ENCODE assay signal across 14 cellular contexts in genomic region chr3:186993940-186994670, GRCh38.
DNase-seq lines count a peak whose midpoint lies in the region; ATAC-seq, FAIRE-seq and TF ChIP-seq lines count a peak whose summit lies in the region.
"Had no signal": no experiment of that assay in that cellular context is flagged by ENCODE, and none has a peak within 500 bp of the region (broad histone marks: within the 10 kb centered on the region; RNA-seq: fewer than 3 reads in every experiment).

No MANE protein-coding gene starts in this region.

- no peaks in the 10 kb centered on the region for H3K27me3 Mint-ChIP-seq in activated CD4-positive, alpha-beta T cell treated with anti-CD3 and anti-CD28 coated beads for 36 hours
- H3K27me3 Mint-ChIP-seq in activated CD4-positive, alpha-beta T cell treated with anti-CD3 and anti-CD28 coated beads, Interleukin-2, amount 10 ng/mL, durations not matched to agents 24 days and 14 days = no peaks in the 10 kb centered on the region
- H3K27me3 Mint-ChIP-seq in stimulated activated memory B cell treated with anti-CD40 and anti-IgM and Interleukin-4, amounts not matched to agents 10 μg/mL and 1 μg/mL and 100 μg/mL, for 72 hours = no peaks in the 10 kb centered on the region

- H4K20me1 ChIP-seq in KMS-11 (ENCODE audit: insufficient read depth) (no peaks in the 10 kb centered on the region), K562 (replicated peaks; ENCODE audit: control insufficient read depth, insufficient read depth, low read length) (no peaks in the 10 kb centered on the region)

- intact Hi-C loops in activated CD4-positive, alpha-beta T cell treated with anti-CD3 and anti-CD28 coated beads for 36 hours (cut with DNase I, micrococcal nuclease) = no loop called here
- intact Hi-C loops in activated CD4-positive, alpha-beta T cell treated with anti-CD3 and anti-CD28 coated beads, Interleukin-2, amount 10 ng/mL, durations not matched to agents 24 days and 14 days (cut with micrococcal nuclease) = no loop called here
- intact Hi-C loops in K562 (cut with micrococcal nuclease) = no loop called here

- CTCF ChIA-PET in activated CD4-positive, alpha-beta T cell treated with anti-CD3 and anti-CD28 coated beads for 36 hours (lab: Charles Lee) = interaction anchor here (0.7 to 0.9 kb wide), 2 partner anchors 120 to 134 kb away, joined by 3 read pairs; no protein-coding TSS in a partner anchor
- CTCF ChIA-PET in K562 (lab: Yijun Ruan, JAX; ENCODE audit: low intra/inter-chr PET ratio) = no interaction called here

- no peaks in the 10 kb centered on the region for H3K9me3 ChIP-seq in K562 (replicated peaks; ENCODE audit: control insufficient read depth, insufficient read depth, low read depth, low read length)
- H3K9me3 ChIP-seq: Peyer's patch had no signal

- no peak for TF ChIP-seq POLR2A in K562 (conservative IDR thresholded peaks at IDR 0.05)

- no TSS peak for BruUV-seq in K562 (replicated peaks; lab: Mats Ljungman, UMichigan)

- no peaks in the 10 kb centered on the region for H3K9me3 Mint-ChIP-seq in activated CD4-positive, alpha-beta T cell treated with anti-CD3 and anti-CD28 coated beads for 36 hours (ENCODE audit: low read depth)
- no peaks in the 10 kb centered on the region for H3K9me3 Mint-ChIP-seq in activated CD4-positive, alpha-beta T cell treated with anti-CD3 and anti-CD28 coated beads, Interleukin-2, amount 10 ng/mL, durations not matched to agents 24 days and 14 days
- no peaks in the 10 kb centered on the region for H3K9me3 Mint-ChIP-seq in stimulated activated memory B cell treated with anti-CD40 and anti-IgM and Interleukin-4, amounts not matched to agents 10 μg/mL and 1 μg/mL and 100 μg/mL, for 72 hours

- peak overlapping the region; percentile 9 for H3K27ac Mint-ChIP-seq in activated CD4-positive, alpha-beta T cell treated with anti-CD3 and anti-CD28 coated beads for 36 hours
- H3K27ac Mint-ChIP-seq in activated CD4-positive, alpha-beta T cell treated with anti-CD3 and anti-CD28 coated beads, Interleukin-2, amount 10 ng/mL, durations not matched to agents 24 days and 14 days = no peak overlapping the region
- H3K27ac Mint-ChIP-seq in stimulated activated memory B cell treated with anti-CD40 and anti-IgM and Interleukin-4, amounts not matched to agents 10 μg/mL and 1 μg/mL and 100 μg/mL, for 72 hours = peak overlapping the region; percentile 90

- H3K27me3 ChIP-seq in KMS-11 (ENCODE audit: insufficient read depth, low read depth) (no peaks in the 10 kb centered on the region), K562 (ENCODE audit: control insufficient read depth in 2 of 2, insufficient read depth in 2 of 2, low read length in 2 of 2) (no peaks in the 10 kb centered on the region)
- H3K27me3 ChIP-seq: Peyer's patch had no signal

- TF ChIP-seq EP300 in K562 (IDR thresholded peaks at IDR 0.05; ENCODE audit: low read length) = no peak

- no peak overlapping the region; the same call in 1 of the 2 replicates for H3K27ac ChIP-seq in KMS-11
- 0 out of 3 replicates have a peak overlapping the region, but pooled peaks have one; percentile 31 for H3K27ac ChIP-seq in K562 (ENCODE audit: extremely low read depth, low read depth, low read length)

- H3K4me2 ChIP-seq in KMS-11 (peak overlapping the region; percentile 31; the same call in 1 of the 2 replicates), K562 (ENCODE audit: insufficient read depth, low read length) (no peak overlapping the region)

- no peak for ATAC-seq in activated CD4-positive, alpha-beta T cell treated with anti-CD3 and anti-CD28 coated beads for 36 hours
- ATAC-seq in K562 = no peak
- ATAC-seq in stimulated activated memory B cell treated with anti-CD40 and anti-IgM and Interleukin-4, amounts not matched to agents 10 μg/mL and 1 μg/mL and 100 μg/mL, for 72 hours = no peak
- ATAC-seq in GM18907 (IDR thresholded peaks at IDR 0.05; ENCODE audit: unreplicated experiment) = no peak

- no peak overlapping the region for H3K4me3 Mint-ChIP-seq in activated CD4-positive, alpha-beta T cell treated with anti-CD3 and anti-CD28 coated beads for 36 hours
- H3K4me3 Mint-ChIP-seq in activated CD4-positive, alpha-beta T cell treated with anti-CD3 and anti-CD28 coated beads, Interleukin-2, amount 10 ng/mL, durations not matched to agents 24 days and 14 days = no peak overlapping the region
- H3K4me3 Mint-ChIP-seq in stimulated activated memory B cell treated with anti-CD40 and anti-IgM and Interleukin-4, amounts not matched to agents 10 μg/mL and 1 μg/mL and 100 μg/mL, for 72 hours = peak overlapping the region; percentile 22

- in situ Hi-C loops in K562 (cut with MboI) = no loop called here

- H3K9ac ChIP-seq in KMS-11 (no peak overlapping the region), K562 (ENCODE audit: insufficient read depth in 1 of 2, low read depth in 2 of 2, low read length in 2 of 2) (no peak overlapping the region)

- no peak for TF ChIP-seq CTCF in KMS-11 (conservative IDR thresholded peaks at IDR 0.05; ENCODE audit: low read depth, low read length)
- TF ChIP-seq CTCF in K562 (IDR thresholded peaks at IDR 0.05 in 2 of 3, conservative IDR thresholded peaks at IDR 0.05 in 1 of 3; ENCODE audit: insufficient read depth in 2 of 3, low read depth in 1 of 3, low read length in 3 of 3) = no peak

- H3K36me3 Mint-ChIP-seq in activated CD4-positive, alpha-beta T cell treated with anti-CD3 and anti-CD28 coated beads for 36 hours (ENCODE audit: low read depth) = peaks cover 26% of the 10 kb centered on the region
- peaks cover 44% of the 10 kb centered on the region for H3K36me3 Mint-ChIP-seq in activated CD4-positive, alpha-beta T cell treated with anti-CD3 and anti-CD28 coated beads, Interleukin-2, amount 10 ng/mL, durations not matched to agents 24 days and 14 days (ENCODE audit: low read depth)
- peaks cover 32% of the 10 kb centered on the region for H3K36me3 Mint-ChIP-seq in stimulated activated memory B cell treated with anti-CD40 and anti-IgM and Interleukin-4, amounts not matched to agents 10 μg/mL and 1 μg/mL and 100 μg/mL, for 72 hours

- H3K79me2 ChIP-seq in KMS-11 (ENCODE audit: insufficient read depth, low read depth) (no peaks in the 10 kb centered on the region), K562 (ENCODE audit: control insufficient read depth, insufficient read depth, low read length) (peaks cover 46% of the 10 kb centered on the region)

- no peak for TF ChIP-seq RAD21 in K562 (CRISPR knock-in tag; conservative IDR thresholded peaks at IDR 0.05 in 1 of 2, IDR thresholded peaks at IDR 0.05 in 1 of 2)

- peaks cover 46% of the 10 kb centered on the region for H3K4me1 Mint-ChIP-seq in activated CD4-positive, alpha-beta T cell treated with anti-CD3 and anti-CD28 coated beads for 36 hours
- H3K4me1 Mint-ChIP-seq in activated CD4-positive, alpha-beta T cell treated with anti-CD3 and anti-CD28 coated beads, Interleukin-2, amount 10 ng/mL, durations not matched to agents 24 days and 14 days = peaks cover 25% of the 10 kb centered on the region
- H3K4me1 Mint-ChIP-seq in stimulated activated memory B cell treated with anti-CD40 and anti-IgM and Interleukin-4, amounts not matched to agents 10 μg/mL and 1 μg/mL and 100 μg/mL, for 72 hours = peaks cover 80% of the 10 kb centered on the region

- H2AFZ ChIP-seq in KMS-11 (ENCODE audit: low read depth) (no peak overlapping the region), K562 (ENCODE audit: low read depth, low read length) (no peak overlapping the region)

- no peak overlapping the region for H3K4me3 ChIP-seq in KMS-11 (IDR thresholded peaks at IDR 0.05; ENCODE audit: insufficient read depth, low read depth, low read length)
- no peak overlapping the region for H3K4me3 ChIP-seq in K562
- H3K4me3 ChIP-seq: Peyer's patch had no signal

- peaks cover 5% of the 10 kb centered on the region for H3K9me1 ChIP-seq in K562 (ENCODE audit: control insufficient read depth, insufficient read depth, low read length)

- H3K4me1 ChIP-seq in KMS-11 (ENCODE audit: low read depth, poor library complexity, severe bottlenecking) = peaks cover 23% of the 10 kb centered on the region
- H3K4me1 ChIP-seq in K562 (replicated peaks in 1 of 2; ENCODE audit: control insufficient read depth in 2 of 2, insufficient read depth in 2 of 2, low read length in 2 of 2) = peaks cover 21 to 47% of the 10 kb centered on the region in 2 experiments

- DNase-seq in activated CD4-positive, alpha-beta T cell treated with anti-CD3 and anti-CD28 coated beads for 36 hours = no peak
- DNase-seq in activated CD4-positive, alpha-beta T cell treated with anti-CD3 and anti-CD28 coated beads, Interleukin-2, amount 10 ng/mL, durations not matched to agents 24 days and 14 days = no peak
- DNase-seq in K562 (ENCODE audit: extremely low read depth in 1 of 4, low spot score in 3 of 4) (no peak), urothelium cell line (ENCODE audit: low spot score) (no peak)
- no peak for DNase-seq in stimulated activated CD4-positive, alpha-beta T cell treated with anti-CD3 and anti-CD28 coated beads, Interleukin-2, amount 100 ng/mL, for 24 hours
- DNase-seq: activated CD4-positive, alpha-beta T cell treated with anti-CD3 and anti-CD28 coated beads for 1 hour; NCI-H2081; NCI-H69; Peyer's patch; stimulated activated CD4-positive, alpha-beta T cell treated with anti-CD3 and anti-CD28 coated beads, Interleukin-12 subunit alpha, Interleukin-12 subunit beta, amount 100 ng/mL, for 4 hours had no signal

- peak; percentile 59 for FAIRE-seq in K562 (lab: Jason Lieb, UNC)
- no peak for FAIRE-seq in urothelium cell line (lab: Jason Lieb, UNC)
- FAIRE-seq: colon had no signal

- 55% methylated on average over 4 of the region's 4 CpGs for WGBS in K562 (ENCODE audit: insufficient coverage, low coverage, missing lambda C conversion rate)

- H3K36me3 ChIP-seq in KMS-11 (ENCODE audit: insufficient read depth) = no peaks in the 10 kb centered on the region
- H3K36me3 ChIP-seq in K562 (ENCODE audit: control insufficient read depth, insufficient read depth, low read length) = peaks cover 54% of the 10 kb centered on the region; the same call in 2 of the 3 replicates
- H3K36me3 ChIP-seq: Peyer's patch had no signal

- POLR2A ChIA-PET in activated CD4-positive, alpha-beta T cell treated with anti-CD3 and anti-CD28 coated beads for 36 hours (lab: Charles Lee) = no interaction called here
- POLR2A ChIA-PET in K562 (lab: Yijun Ruan, JAX) = interaction anchor here (1.0 to 1.1 kb wide), 2 partner anchors 45 to 209 kb away, joined by 3 read pairs; no protein-coding TSS in a partner anchor

TF ChIP-seq in K562, 482 proteins besides CTCF, POLR2A, EP300 and RAD21 (continues in another document):
- TF ChIP-seq ZNF316 (IDR thresholded peaks at IDR 0.05) (peak; percentile 92), KAT7 (CRISPR knock-in tag; IDR thresholded peaks at IDR 0.05; ENCODE audit: borderline replicate concordance) (no peak), C11orf30 (IDR thresholded peaks at IDR 0.05; ENCODE audit: low read depth) (peak; percentile 90), RBM25 (IDR thresholded peaks at IDR 0.05; ENCODE audit: low read depth, low read length, severe bottlenecking) (no peak), SPI1 (IDR thresholded peaks at IDR 0.05; ENCODE audit: borderline replicate concordance, low read depth, low read length) (no peak), MAFF (IDR thresholded peaks at IDR 0.05; ENCODE audit: low read length) (peak; percentile 56; the same call in 1 of the 2 replicates)
